8 cellular contexts compared by ENCODE assay signal in genomic region chr2:223613017-223613950, GRCh38.
DNase-seq lines count a peak whose midpoint lies in the region; ATAC-seq and TF ChIP-seq lines count a peak whose summit lies in the region.

No MANE protein-coding gene starts in this region.

- ATAC-seq in GM21786 (IDR thresholded peaks at IDR 0.05; ENCODE audit: unreplicated experiment), result no peak
- no peak for ATAC-seq in GM18873 (IDR thresholded peaks at IDR 0.05; ENCODE audit: low FRiP score, unreplicated experiment)

- H3K36me3 Mint-ChIP-seq in T-helper 2 cell treated with Interferon-gamma antibody and Interleukin-4, amounts not matched to agents 5 μg/mL and 100 μg/mL, for 36 hours (ENCODE audit: low read depth), result no peaks in the 10 kb centered on the region

- H3K9me3 Mint-ChIP-seq in T-helper 2 cell treated with Interferon-gamma antibody and Interleukin-4, amounts not matched to agents 5 μg/mL and 100 μg/mL, for 36 hours, result no peaks in the 10 kb centered on the region

- peak overlapping the region; percentile 55 for H3K4me3 ChIP-seq in coronary artery

- no peak overlapping the region for H3K27ac Mint-ChIP-seq in T-helper 2 cell treated with Interferon-gamma antibody and Interleukin-4, amounts not matched to agents 5 μg/mL and 100 μg/mL, for 36 hours

- H3K27me3 Mint-ChIP-seq in T-helper 2 cell treated with Interferon-gamma antibody and Interleukin-4, amounts not matched to agents 5 μg/mL and 100 μg/mL, for 36 hours (ENCODE audit: low read depth), result peaks cover 37% of the 10 kb centered on the region

- TF ChIP-seq CTCF in coronary artery (IDR thresholded peaks at IDR 0.05), result no peak

- no peak overlapping the region for H3K4me3 Mint-ChIP-seq in T-helper 2 cell treated with Interferon-gamma antibody and Interleukin-4, amounts not matched to agents 5 μg/mL and 100 μg/mL, for 36 hours

- DNase-seq in GOT3 (lab: John Stamatoyannopoulos, UW) (peak; percentile 80), NCI-H510A treated with DMSO at 0.1 percent for 48 hours (lab: John Stamatoyannopoulos, UW) (peak; percentile 84), coronary artery (ENCODE audit: low spot score) (peak; percentile 93), left kidney (ENCODE audit: low read depth, low spot score) (peak; percentile 88), substantia nigra (lab: John Stamatoyannopoulos, UW) (peak in 47 of 49 donors; percentile 3 to 81 (median 42))
- DNase-seq in T-helper 2 cell treated with Interferon-gamma antibody and Interleukin-4, amounts not matched to agents 5 μg/mL and 100 μg/mL, for 36 hours (ENCODE audit: low spot score), result no peak

- peak overlapping the region; percentile 55 to 80 for H3K27ac ChIP-seq in coronary artery
- no peak overlapping the region for H3K27ac ChIP-seq in substantia nigra (ENCODE audit: low read depth, low read length, poor library complexity, severe bottlenecking)

- H3K4me1 Mint-ChIP-seq in T-helper 2 cell treated with Interferon-gamma antibody and Interleukin-4, amounts not matched to agents 5 μg/mL and 100 μg/mL, for 36 hours (ENCODE audit: low read depth), result no peaks in the 10 kb centered on the region
